ENCODE assay signal across 14 cellular contexts in genomic region chr9:99176527-99177013, GRCh38. TPM values are rescaled to one million over a fixed set of nuclear protein-coding genes. Genes with fewer than 3 reads are reported as not detected.
DNase-seq lines count a peak whose midpoint lies in the region; ATAC-seq, FAIRE-seq and TF ChIP-seq lines count a peak whose summit lies in the region.
"Had no signal": no experiment of that assay in that cellular context is flagged by ENCODE, and none has a peak within 500 bp of the region (broad histone marks: within the 10 kb centered on the region; RNA-seq: fewer than 3 reads in every experiment).

No MANE protein-coding gene starts in this region.

- peak overlapping the region; percentile 58 for H3K4me2 ChIP-seq in HepG2 (ENCODE audit: low read depth, low read length)

- FAIRE-seq in HepG2 (lab: Jason Lieb, UNC): no peak
- FAIRE-seq: islet of Langerhans had no signal

- no peaks in the 10 kb centered on the region for H3K79me2 ChIP-seq in HepG2 (ENCODE audit: insufficient read depth, low read length)

- no peaks in the 10 kb centered on the region for H4K20me1 ChIP-seq in HepG2 (ENCODE audit: insufficient read depth, low read length)

- no peak for TF ChIP-seq CTCF in HepG2 (CRISPR knock-in tag; IDR thresholded peaks at IDR 0.05)
- TF ChIP-seq CTCF in right lobe of liver (IDR thresholded peaks at IDR 0.05): no peak
- no peak for TF ChIP-seq CTCF in brain microvascular endothelial cell (IDR thresholded peaks at IDR 0.05; ENCODE audit: low read depth, low read length, missing control alignments)

- no peak overlapping the region; a peak in 1 of 6 replicates for H3K4me3 ChIP-seq in HepG2 (replicated peaks in 1 of 3; ENCODE audit: insufficient read depth in 1 of 3, low read depth in 2 of 3, low read length in 3 of 3)
- H3K4me3 ChIP-seq in right lobe of liver: no peak overlapping the region
- no peak overlapping the region for H3K4me3 ChIP-seq in brain microvascular endothelial cell (ENCODE audit: low read depth, low read length)
- H3K4me3 ChIP-seq: heart right ventricle had no signal

- H3K27me3 ChIP-seq in HepG2 (ENCODE audit: control insufficient read depth in 1 of 2, insufficient read depth in 2 of 2, low read length in 2 of 2) (peaks cover 0 to 10% of the 10 kb centered on the region in 2 experiments; a peak in 2 of 5 replicates), right lobe of liver (no peaks in the 10 kb centered on the region), brain microvascular endothelial cell (replicated peaks) (no peaks in the 10 kb centered on the region)

- H3K9ac ChIP-seq in HepG2 (ENCODE audit: insufficient read depth, low read depth, low read length): no peak overlapping the region

- no TSS peak for BruUV-seq in HepG2 (replicated peaks; lab: Mats Ljungman, UMichigan)

- H3K36me3 ChIP-seq in HepG2 (replicated peaks in 1 of 2; ENCODE audit: control insufficient read depth in 1 of 2, insufficient read depth in 2 of 2, low read length in 2 of 2) (no peaks in the 10 kb centered on the region), right lobe of liver (no peaks in the 10 kb centered on the region), brain microvascular endothelial cell (replicated peaks) (no peaks in the 10 kb centered on the region)
- H3K36me3 ChIP-seq: heart right ventricle had no signal

- CTCF ChIA-PET in HepG2 (lab: Yijun Ruan, JAX; ENCODE audit: low intra/inter-chr PET ratio, low total read pairs): no interaction called here

- no peak for TF ChIP-seq POLR2A in HepG2 (IDR thresholded peaks at IDR 0.05; ENCODE audit: insufficient read depth in 1 of 2, low read depth in 2 of 2, low read length in 2 of 2)
- no peak for TF ChIP-seq POLR2A in right lobe of liver (IDR thresholded peaks at IDR 0.05)

- POLR2A ChIA-PET in HepG2 (lab: Yijun Ruan, JAX): no interaction called here

- TF ChIP-seq RAD21 in HepG2 (CRISPR knock-in tag; IDR thresholded peaks at IDR 0.05): no peak

- WGBS in HepG2 (ENCODE audit: low lambda C conversion rate): 2% methylated on average over 3 of the region's 4 CpGs
- whole genome bisulfite sequencing in right lobe of liver (ENCODE audit: insufficient coverage, low coverage, low lambda C conversion rate, missing lambda C conversion rate): 30% methylated on average over 4 of the region's 4 CpGs

- H3K4me1 ChIP-seq in HepG2 (ENCODE audit: insufficient read depth, low read length): peaks cover 74% of the 10 kb centered on the region
- no peaks in the 10 kb centered on the region for H3K4me1 ChIP-seq in right lobe of liver

- in situ Hi-C loops in HepG2 (cut with HindIII; ENCODE audit: extremely low pct_ligation_motif_present, low pct_unique_long_range_greater_than_20kb): loop anchor here (25.0 kb wide), 1 partner anchor 836 kb away; no protein-coding TSS in a partner anchor
- in situ Hi-C loops in brain microvascular endothelial cell (cut with HindIII; ENCODE audit: low pct_ligation_motif_present, low sequenced_read_pairs): no loop called here

- no peak overlapping the region for H2AFZ ChIP-seq in HepG2 (ENCODE audit: low read length)

- H3K27ac ChIP-seq in HepG2 (ENCODE audit: extremely low read length, insufficient read depth, low read length) (no peak overlapping the region), right lobe of liver (no peak overlapping the region), brain microvascular endothelial cell (no peak overlapping the region)
- H3K27ac ChIP-seq: heart right ventricle had no signal

- DNase-seq in HepG2 (ENCODE audit: low spot score) (peak; percentile 22), right lobe of liver (no peak), left kidney (ENCODE audit: low read depth, low spot score) (peak; percentile 73), SW 1271 (lab: John Stamatoyannopoulos, UW) (no peak), sciatic nerve (ENCODE audit: low spot score) (no peak), brain microvascular endothelial cell (no peak)
- DNase-seq: activated CD4-positive, alpha-beta memory T cell treated with anti-CD3 and anti-CD28 coated beads for 36 hours; activated T-cell treated with anti-CD3 and anti-CD28 coated beads, Interleukin-2, amount 50 U/mL, for 48 hours; effector CD4-positive, alpha-beta T cell; heart right ventricle; NCI-H2081 treated with DMSO at 0.1 percent for 48 hours had no signal

- intact Hi-C loops in HepG2 (cut with micrococcal nuclease; ENCODE audit: unreplicated experiment) (no loop called here), right lobe of liver (cut with DNase I) (no loop called here), sciatic nerve (cut with DNase I) (no loop called here)

- no peak for TF ChIP-seq EP300 in HepG2 (IDR thresholded peaks at IDR 0.05; ENCODE audit: low read depth in 2 of 2, low read length in 2 of 2)
- no peak for TF ChIP-seq EP300 in HepG2 (CRISPR knock-in tag; IDR thresholded peaks at IDR 0.05; ENCODE audit: borderline replicate concordance)

- no peaks in the 10 kb centered on the region for H3K9me3 ChIP-seq in HepG2 (ENCODE audit: low read length)
- H3K9me3 ChIP-seq in right lobe of liver: no peaks in the 10 kb centered on the region
- H3K9me3 ChIP-seq: heart right ventricle had no signal

- peak; percentile 53 for ATAC-seq in HepG2
- no peak for ATAC-seq in right lobe of liver
- peak; percentile 55 for ATAC-seq in SK-N-SH treated with all-trans-retinoic acid at 6 μM for 48 hours
- no peak for ATAC-seq in HG02973 (IDR thresholded peaks at IDR 0.05; ENCODE audit: unreplicated experiment)
- ATAC-seq in sciatic nerve: no peak
- ATAC-seq: heart right ventricle had no signal

TF ChIP-seq in HepG2, 621 proteins besides CTCF, POLR2A, EP300 and RAD21 (continues in another document):
- TF ChIP-seq RBFOX2 (IDR thresholded peaks at IDR 0.05; ENCODE audit: low read depth, low read length): no peak
- TF ChIP-seq ZNF572 (CRISPR knock-in tag; IDR thresholded peaks at IDR 0.05): no peak
- peak; percentile 40 to 58; a peak in 2 of 4 replicates for TF ChIP-seq MAFK (conservative IDR thresholded peaks at IDR 0.05 in 1 of 2, IDR thresholded peaks at IDR 0.05 in 1 of 2; ENCODE audit: low read length in 2 of 2)
- TF ChIP-seq ZNF430 (CRISPR knock-in tag; IDR thresholded peaks at IDR 0.05): no peak

TF ChIP-seq in SK-N-SH treated with all-trans-retinoic acid at 6 μM for 48 hours, 23 proteins besides CTCF, POLR2A, EP300 and RAD21:
- no peak for TF ChIP-seq ZNF70 (CRISPR knock-in tag; IDR thresholded peaks at IDR 0.05)
- TF ChIP-seq ISL1 (CRISPR knock-in tag; IDR thresholded peaks at IDR 0.05): peak; percentile 48; the same call in 1 of the 2 replicates
- 0 out of 2 replicates have a peak, but pooled peaks have one; percentile 23 for TF ChIP-seq ZFP3 (CRISPR knock-in tag; IDR thresholded peaks at IDR 0.05)
- TF ChIP-seq TOX (CRISPR knock-in tag; IDR thresholded peaks at IDR 0.05; ENCODE audit: borderline replicate concordance): no peak

RNA-seq across cellular contexts. Expression of gene ALG2, which starts 45.2 kb away (rescaled TPM):
- total RNA-seq in HepG2 (2016; rRNA removed; fragmentation: Illumina TruSeq; extraction: Trizol) (29.2 and 46.2 TPM in 2 replicates), right lobe of liver (10 to 100 TPM; 26.2 to 32.6 (median 27.7) TPM), sciatic nerve (19.7 TPM)
- 6.4 and 6.9 TPM in 2 replicates for total RNA-seq in HepG2 (2016; cell fraction: cytosol; rRNA removed; fragmentation: Illumina TruSeq; extraction: Trizol; ENCODE audit: low read depth)
- 28.0 and 48.2 TPM in 2 replicates for total RNA-seq in HepG2 (2016; cell fraction: insoluble cytoplasmic fraction; rRNA removed; fragmentation: Illumina TruSeq; extraction: Trizol)
- 16.8 and 17.5 TPM in 2 replicates for total RNA-seq in HepG2 (2016; cell fraction: membrane; rRNA removed; fragmentation: Illumina TruSeq; extraction: Trizol)
- 41.5 and 45.3 TPM in 2 replicates for total RNA-seq in HepG2 (2016; cell fraction: nucleus; rRNA removed; fragmentation: Illumina TruSeq; extraction: Trizol)
- 49.0 and 53.0 TPM in 2 replicates for polyA plus RNA-seq in HepG2 (2011; rRNA removed)
- polyA plus RNA-seq in HepG2 (2011; cell fraction: cytosol; rRNA removed): 35.5 and 46.0 TPM in 2 replicates
- 30.4 and 38.4 TPM in 2 replicates for polyA plus RNA-seq in HepG2 (2011; cell fraction: nucleus; rRNA removed)
- polyA plus RNA-seq in HepG2 (2012): 38.0 and 38.4 TPM in 2 replicates
- polyA plus RNA-seq in HepG2 (2016; cell fraction: cytosol; fragmentation: Illumina TruSeq; extraction: Trizol; ENCODE audit: low read depth): 5.3 TPM in 2 replicates
- polyA plus RNA-seq in HepG2 (2016; cell fraction: insoluble cytoplasmic fraction; fragmentation: Illumina TruSeq; extraction: Trizol; ENCODE audit: low read depth): 35.8 and 36.9 TPM in 2 replicates
- polyA plus RNA-seq in HepG2 (2016; cell fraction: membrane; fragmentation: Illumina TruSeq; extraction: Trizol; ENCODE audit: low read depth): 14.4 and 14.5 TPM in 2 replicates
- 70.1 and 79.7 TPM in 2 replicates for polyA plus RNA-seq in HepG2 (2016; cell fraction: nucleus; fragmentation: Illumina TruSeq; extraction: Trizol; ENCODE audit: insufficient read depth, low read depth)
- polyA minus RNA-seq in HepG2 (2011; rRNA and poly(A)+ RNA removed; ENCODE audit: low replicate concordance): 29.6 and 56.1 TPM in 2 replicates
- 20.9 and 26.8 TPM in 2 replicates for polyA minus RNA-seq in HepG2 (2011; cell fraction: cytosol; rRNA and poly(A)+ RNA removed)
- polyA minus RNA-seq in HepG2 (2011; cell fraction: nucleus; rRNA and poly(A)+ RNA removed): 54.7 and 63.2 TPM in 2 replicates

RNA-seq across cellular contexts. Expression of gene SEC61B, which starts 45.5 kb away (rescaled TPM):
- total RNA-seq in HepG2 (2016; rRNA removed; fragmentation: Illumina TruSeq; extraction: Trizol): 368 and 479 TPM in 2 replicates
- 129 and 141 TPM in 2 replicates for total RNA-seq in HepG2 (2016; cell fraction: cytosol; rRNA removed; fragmentation: Illumina TruSeq; extraction: Trizol; ENCODE audit: low read depth)
- 367 and 512 TPM in 2 replicates for total RNA-seq in HepG2 (2016; cell fraction: insoluble cytoplasmic fraction; rRNA removed; fragmentation: Illumina TruSeq; extraction: Trizol)
- 169 and 170 TPM in 2 replicates for total RNA-seq in HepG2 (2016; cell fraction: membrane; rRNA removed; fragmentation: Illumina TruSeq; extraction: Trizol)
- total RNA-seq in HepG2 (2016; cell fraction: nucleus; rRNA removed; fragmentation: Illumina TruSeq; extraction: Trizol): 168 and 172 TPM in 2 replicates
- polyA plus RNA-seq in HepG2 (2011; rRNA removed): 181 and 191 TPM in 2 replicates
- polyA plus RNA-seq in HepG2 (2011; cell fraction: cytosol; rRNA removed): 239 and 297 TPM in 2 replicates
- polyA plus RNA-seq in HepG2 (2011; cell fraction: nucleus; rRNA removed): 67.2 TPM in 2 replicates
- polyA plus RNA-seq in HepG2 (2012): 182 and 211 TPM in 2 replicates
- polyA plus RNA-seq in HepG2 (2016; cell fraction: cytosol; fragmentation: Illumina TruSeq; extraction: Trizol; ENCODE audit: low read depth): 147 and 170 TPM in 2 replicates
- polyA plus RNA-seq in HepG2 (2016; cell fraction: insoluble cytoplasmic fraction; fragmentation: Illumina TruSeq; extraction: Trizol; ENCODE audit: low read depth): 551 and 632 TPM in 2 replicates
- 177 and 191 TPM in 2 replicates for polyA plus RNA-seq in HepG2 (2016; cell fraction: membrane; fragmentation: Illumina TruSeq; extraction: Trizol; ENCODE audit: low read depth)
- polyA plus RNA-seq in HepG2 (2016; cell fraction: nucleus; fragmentation: Illumina TruSeq; extraction: Trizol; ENCODE audit: insufficient read depth, low read depth): 294 and 304 TPM in 2 replicates
- 44.6 and 51.8 TPM in 2 replicates for polyA minus RNA-seq in HepG2 (2011; rRNA and poly(A)+ RNA removed; ENCODE audit: low replicate concordance)
- polyA minus RNA-seq in HepG2 (2011; cell fraction: cytosol; rRNA and poly(A)+ RNA removed): 25.1 and 28.1 TPM in 2 replicates
- polyA minus RNA-seq in HepG2 (2011; cell fraction: nucleus; rRNA and poly(A)+ RNA removed): 58.8 and 62.8 TPM in 2 replicates
- 100 to 1,000 TPM in 5 of 6 experiments, 10 to 100 TPM in 1; 85.1 to 158 (median 131) TPM for total RNA-seq in right lobe of liver
- 86.3 TPM for total RNA-seq in sciatic nerve

Comparison
In these comparisons a context has a peak if more than half of its experiments do, and no peak if none do; other contexts are left out.
1. ATAC-seq: peak in HepG2 (single experiment) and SK-N-SH treated with all-trans-retinoic acid at 6 μM for 48 hours (single experiment); none in right lobe of liver (0 of 4), HG02973 (single experiment) and sciatic nerve (single experiment).
2. DNase-seq: peak in HepG2 (single experiment) and left kidney (single experiment); none in right lobe of liver (0 of 3), SW 1271 (0 of 2), sciatic nerve (single experiment) and brain microvascular endothelial cell (single experiment).